ENCODE assay signal across 17 cellular contexts in the genomic region with DNA sequence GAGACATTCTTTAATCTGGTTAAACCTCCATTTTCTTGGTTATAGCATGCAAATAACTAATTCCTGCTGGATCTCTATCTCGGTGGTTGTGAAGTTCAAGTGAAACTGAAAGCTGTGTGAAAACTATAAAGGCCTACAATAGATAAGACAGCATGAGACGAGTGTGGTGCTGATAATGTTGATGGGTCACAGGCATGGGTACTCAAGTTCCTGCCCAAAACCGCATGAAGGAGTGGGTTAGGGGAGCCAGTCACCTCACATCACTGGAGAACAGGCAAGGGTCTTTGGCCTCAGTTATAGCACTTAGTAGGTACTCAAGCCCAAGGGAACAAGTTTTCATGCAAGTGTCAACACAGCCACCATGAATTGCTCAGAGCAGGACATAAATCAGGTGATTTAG. TPM values are rescaled to one million over a fixed set of nuclear protein-coding genes. Genes with fewer than 3 reads are reported as not detected.
A peak's percentile ranks its signal among the peaks of the same experiment; 100 is the strongest.
DNase-seq lines count a peak whose midpoint lies in the region; ATAC-seq and TF ChIP-seq lines count a peak whose summit lies in the region.
"Had no signal": no experiment of that assay in that cellular context is flagged by ENCODE, and none has a peak within 500 bp of the region (broad histone marks: within the 10 kb centered on the region; RNA-seq: fewer than 3 reads in every experiment).

No MANE protein-coding gene starts in this region.

- peak overlapping the region; percentile 79 for H3K27ac ChIP-seq in KMS-11
- no peak overlapping the region for H3K27ac ChIP-seq in caudate nucleus (ENCODE audit: low read depth, low read length)
- no peak overlapping the region for H3K27ac ChIP-seq in breast epithelium
- H3K27ac ChIP-seq: gastroesophageal sphincter, neutrophil had no signal

- H3K27ac Mint-ChIP-seq in stimulated activated naive CD8-positive, alpha-beta T cell treated with anti-CD3 and anti-CD28 coated beads, Interleukin-15, amount 100 ng/mL, for 72 hours, result no peak overlapping the region
- peak overlapping the region; percentile 38 for H3K27ac Mint-ChIP-seq in activated naive CD8-positive, alpha-beta T cell treated with anti-CD3 and anti-CD28 coated beads, Interleukin-2, amount 50 U/mL, for 24 hours
- H3K27ac Mint-ChIP-seq in stimulated activated naive CD8-positive, alpha-beta T cell treated with anti-CD3 and anti-CD28 coated beads, Interleukin-15, Interleukin-2, amounts not matched to agents 100 ng/mL and 50 ng/mL, for 24 hours, result no peak overlapping the region
- H3K27ac Mint-ChIP-seq: activated naive CD8-positive, alpha-beta T cell had no signal

- no peaks in the 10 kb centered on the region for H4K20me1 ChIP-seq in KMS-11 (ENCODE audit: insufficient read depth)

- peak overlapping the region in 1 of 2 donors; percentile 14 for H3K4me3 Mint-ChIP-seq in stimulated activated naive CD8-positive, alpha-beta T cell treated with anti-CD3 and anti-CD28 coated beads, Interleukin-15, amount 100 ng/mL, for 72 hours
- H3K4me3 Mint-ChIP-seq in activated naive CD8-positive, alpha-beta T cell treated with anti-CD3 and anti-CD28 coated beads, Interleukin-2, amount 50 U/mL, for 24 hours, result peak overlapping the region; percentile 32
- peak overlapping the region; percentile 36 for H3K4me3 Mint-ChIP-seq in stimulated activated naive CD8-positive, alpha-beta T cell treated with anti-CD3 and anti-CD28 coated beads, Interleukin-15, Interleukin-2, amounts not matched to agents 100 ng/mL and 50 ng/mL, for 24 hours
- H3K4me3 Mint-ChIP-seq: activated naive CD8-positive, alpha-beta T cell had no signal

- no peak for TF ChIP-seq CTCF in KMS-11 (conservative IDR thresholded peaks at IDR 0.05; ENCODE audit: low read depth, low read length)
- TF ChIP-seq CTCF in breast epithelium (IDR thresholded peaks at IDR 0.05), result no peak

- H3K4me1 ChIP-seq in KMS-11 (ENCODE audit: low read depth, poor library complexity, severe bottlenecking) (peaks cover 69% of the 10 kb centered on the region), breast epithelium (no peaks in the 10 kb centered on the region)

- H3K27me3 Mint-ChIP-seq in stimulated activated naive CD8-positive, alpha-beta T cell treated with anti-CD3 and anti-CD28 coated beads, Interleukin-15, amount 100 ng/mL, for 72 hours, result no peaks in the 10 kb centered on the region
- no peaks in the 10 kb centered on the region for H3K27me3 Mint-ChIP-seq in activated naive CD8-positive, alpha-beta T cell treated with anti-CD3 and anti-CD28 coated beads, Interleukin-2, amount 50 U/mL, for 24 hours
- H3K27me3 Mint-ChIP-seq in stimulated activated naive CD8-positive, alpha-beta T cell treated with anti-CD3 and anti-CD28 coated beads, Interleukin-15, Interleukin-2, amounts not matched to agents 100 ng/mL and 50 ng/mL, for 24 hours, result no peaks in the 10 kb centered on the region
- H3K27me3 Mint-ChIP-seq: activated naive CD8-positive, alpha-beta T cell had no signal

- peaks cover 16% of the 10 kb centered on the region for H3K4me1 Mint-ChIP-seq in stimulated activated naive CD8-positive, alpha-beta T cell treated with anti-CD3 and anti-CD28 coated beads, Interleukin-15, amount 100 ng/mL, for 72 hours
- H3K4me1 Mint-ChIP-seq in activated naive CD8-positive, alpha-beta T cell treated with anti-CD3 and anti-CD28 coated beads, Interleukin-2, amount 50 U/mL, for 24 hours, result peaks cover 21% of the 10 kb centered on the region
- peaks cover 18% of the 10 kb centered on the region for H3K4me1 Mint-ChIP-seq in stimulated activated naive CD8-positive, alpha-beta T cell treated with anti-CD3 and anti-CD28 coated beads, Interleukin-15, Interleukin-2, amounts not matched to agents 100 ng/mL and 50 ng/mL, for 24 hours (ENCODE audit: low read depth)

- no peaks in the 10 kb centered on the region for H3K36me3 Mint-ChIP-seq in activated naive CD8-positive, alpha-beta T cell treated with anti-CD3 and anti-CD28 coated beads, Interleukin-2, amount 50 U/mL, for 24 hours (ENCODE audit: low read depth)
- H3K36me3 Mint-ChIP-seq in stimulated activated naive CD8-positive, alpha-beta T cell treated with anti-CD3 and anti-CD28 coated beads, Interleukin-15, Interleukin-2, amounts not matched to agents 100 ng/mL and 50 ng/mL, for 24 hours (ENCODE audit: low read depth), result no peaks in the 10 kb centered on the region
- H3K36me3 Mint-ChIP-seq: activated naive CD8-positive, alpha-beta T cell had no signal

- no peaks in the 10 kb centered on the region for H3K9me3 ChIP-seq in breast epithelium
- H3K9me3 ChIP-seq: gastroesophageal sphincter, neutrophil had no signal

- H2AFZ ChIP-seq in KMS-11 (ENCODE audit: low read depth), result peak overlapping the region; percentile 64

- H3K27me3 ChIP-seq in KMS-11 (ENCODE audit: insufficient read depth, low read depth) (no peaks in the 10 kb centered on the region), breast epithelium (no peaks in the 10 kb centered on the region)
- H3K27me3 ChIP-seq: gastroesophageal sphincter, neutrophil had no signal

- H3K9me3 Mint-ChIP-seq in stimulated activated naive CD8-positive, alpha-beta T cell treated with anti-CD3 and anti-CD28 coated beads, Interleukin-15, amount 100 ng/mL, for 72 hours, result no peaks in the 10 kb centered on the region
- no peaks in the 10 kb centered on the region for H3K9me3 Mint-ChIP-seq in activated naive CD8-positive, alpha-beta T cell treated with anti-CD3 and anti-CD28 coated beads, Interleukin-2, amount 50 U/mL, for 24 hours
- no peaks in the 10 kb centered on the region for H3K9me3 Mint-ChIP-seq in stimulated activated naive CD8-positive, alpha-beta T cell treated with anti-CD3 and anti-CD28 coated beads, Interleukin-15, Interleukin-2, amounts not matched to agents 100 ng/mL and 50 ng/mL, for 24 hours

- peak; percentile 55 for ATAC-seq in stimulated activated naive CD8-positive, alpha-beta T cell treated with anti-CD3 and anti-CD28 coated beads, Interleukin-15, Interleukin-2, amounts not matched to agents 100 U/mL and 50 U/mL, for 24 hours
- ATAC-seq in stimulated activated naive CD8-positive, alpha-beta T cell treated with anti-CD3 and anti-CD28 coated beads, Interleukin-15, amount 100 ng/mL, for 72 hours, result no peak
- ATAC-seq in activated naive CD8-positive, alpha-beta T cell treated with anti-CD3 and anti-CD28 coated beads, Interleukin-2, amount 50 U/mL, for 24 hours, result peak; percentile 35
- ATAC-seq: gastroesophageal sphincter, left ventricle myocardium superior had no signal

- peak overlapping the region; percentile 45; the same call in 1 of the 2 replicates for H3K9ac ChIP-seq in KMS-11

- H3K79me2 ChIP-seq in KMS-11 (ENCODE audit: insufficient read depth, low read depth), result no peaks in the 10 kb centered on the region

- DNase-seq in stimulated activated naive CD8-positive, alpha-beta T cell treated with anti-CD3 and anti-CD28 coated beads, Interleukin-15, Interleukin-2, amounts not matched to agents 100 U/mL and 50 U/mL, for 24 hours, result no peak
- DNase-seq in stimulated activated naive CD8-positive, alpha-beta T cell treated with anti-CD3 and anti-CD28 coated beads, Interleukin-15, amount 100 ng/mL, for 72 hours, result no peak
- DNase-seq in activated naive CD8-positive, alpha-beta T cell treated with anti-CD3 and anti-CD28 coated beads, Interleukin-2, amount 50 U/mL, for 24 hours, result no peak
- DNase-seq in caudate nucleus (lab: John Stamatoyannopoulos, UW), result no peak
- DNase-seq in breast epithelium (ENCODE audit: low spot score in 2 of 2), result no peak
- DNase-seq in NCI-H226, result no peak
- DNase-seq: dermis blood vessel endothelial cell, GDM1, HCEC 1CT, left ventricle myocardium superior, T-helper 9 cell had no signal

- no peak for TF ChIP-seq POLR2A in breast epithelium (IDR thresholded peaks at IDR 0.05)

- intact Hi-C loops in breast epithelium (cut with DNase I; ENCODE audit: low total_unique reads), result no loop called here

- H3K36me3 ChIP-seq in KMS-11 (ENCODE audit: insufficient read depth), result no peaks in the 10 kb centered on the region
- H3K36me3 ChIP-seq in breast epithelium, result no peaks in the 10 kb centered on the region
- H3K36me3 ChIP-seq: gastroesophageal sphincter, neutrophil had no signal

- H3K4me2 ChIP-seq in KMS-11, result peak overlapping the region; percentile 83

- H3K4me3 ChIP-seq in KMS-11 (IDR thresholded peaks at IDR 0.05; ENCODE audit: insufficient read depth, low read depth, low read length), result no peak overlapping the region
- H3K4me3 ChIP-seq in breast epithelium, result no peak overlapping the region
- H3K4me3 ChIP-seq: gastroesophageal sphincter had no signal

RNA-seq across cellular contexts. Expression of gene HMHB1, which starts 16.7 kb away (rescaled TPM):
- total RNA-seq in breast epithelium, result not detected
- total RNA-seq: dermis blood vessel endothelial cell, gastroesophageal sphincter, left ventricle myocardium superior, LHCN-M2 had no signal
